ENCODE assay signal across 16 cellular contexts in the genomic region with DNA sequence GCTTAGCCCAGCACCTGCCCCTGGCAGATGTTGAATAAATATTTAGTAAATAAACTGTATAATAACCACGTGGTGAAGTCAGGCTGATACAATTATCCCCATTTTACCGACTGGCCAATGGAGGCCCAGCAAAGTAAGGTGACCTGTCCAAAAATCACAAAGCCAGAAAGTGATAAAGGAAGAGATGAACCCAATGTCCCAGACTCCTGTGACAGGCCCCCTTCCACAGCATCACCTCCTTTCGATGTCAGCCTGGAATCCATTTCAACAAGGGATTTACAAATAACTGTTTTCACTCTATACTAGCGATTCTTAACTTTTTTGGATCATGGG. TPM values are rescaled to one million over a fixed set of nuclear protein-coding genes. Genes with fewer than 3 reads are reported as not detected.
"Had no signal": no experiment of that assay in that cellular context is flagged by ENCODE, and none has a peak within 500 bp of the region (broad histone marks: within the 10 kb centered on the region; RNA-seq: fewer than 3 reads in every experiment).

No MANE protein-coding gene starts in this region.

- H3K27ac Mint-ChIP-seq: activated CD4-positive, alpha-beta T cell treated with anti-CD3 and anti-CD28 coated beads for 36 hours; activated naive CD4-positive, alpha-beta T cell treated with anti-CD3 and anti-CD28 coated beads, Interleukin-2, amount 50 U/mL, for 24 hours; brain had no signal

- H3K36me3 ChIP-seq: right atrium auricular region, transverse colon had no signal

- H3K9me3 Mint-ChIP-seq: activated naive CD4-positive, alpha-beta T cell treated with anti-CD3 and anti-CD28 coated beads, Interleukin-2, amount 50 U/mL, for 24 hours had no signal

- H3K4me1 Mint-ChIP-seq: activated naive CD4-positive, alpha-beta T cell treated with anti-CD3 and anti-CD28 coated beads, Interleukin-2, amount 50 U/mL, for 24 hours had no signal

- DNase-seq: activated CD4-positive, alpha-beta memory T cell treated with anti-CD3 and anti-CD28 coated beads, Interleukin-2, amount 10 ng/mL, durations not matched to agents 7 days and 5 days; activated CD8-positive, alpha-beta memory T cell treated with anti-CD3 and anti-CD28 coated beads, Interleukin-2, amount 50 U/mL, for 48 hours; activated effector memory CD4-positive, alpha-beta T cell treated with Interleukin-2 at 50 U/mL for 16 hours; amygdala; kidney; small intestine; substantia nigra; T1000; transverse colon had no signal

- H3K4me1 ChIP-seq: parathyroid adenoma, right atrium auricular region, transverse colon had no signal

- H3K4me3 Mint-ChIP-seq: activated CD4-positive, alpha-beta memory T cell treated with anti-CD3 and anti-CD28 coated beads, Interleukin-2, amount 10 ng/mL, durations not matched to agents 7 days and 5 days; activated CD4-positive, alpha-beta T cell treated with anti-CD3 and anti-CD28 coated beads for 36 hours; activated naive CD4-positive, alpha-beta T cell treated with anti-CD3 and anti-CD28 coated beads, Interleukin-2, amount 50 U/mL, for 24 hours; brain had no signal

- H2AFZ ChIP-seq: hepatocyte, parathyroid adenoma had no signal

- H3K4me3 ChIP-seq: hepatocyte, right atrium auricular region, transverse colon had no signal

- H3K4me2 ChIP-seq: hepatocyte had no signal

- H3K27me3 ChIP-seq: right atrium auricular region had no signal

- H3K79me2 ChIP-seq: hepatocyte, parathyroid adenoma had no signal

- H3K27ac ChIP-seq: hepatocyte, parathyroid adenoma, right atrium auricular region, transverse colon had no signal

- H3K9ac ChIP-seq: parathyroid adenoma had no signal

- H3K9me3 ChIP-seq: right atrium auricular region, transverse colon had no signal

- FAIRE-seq: kidney, small intestine had no signal

- H3K27me3 Mint-ChIP-seq: activated CD4-positive, alpha-beta memory T cell treated with anti-CD3 and anti-CD28 coated beads, Interleukin-2, amount 10 ng/mL, durations not matched to agents 7 days and 5 days had no signal

RNA-seq across cellular contexts. Expression of a gene that starts 5.5 kb away (rescaled TPM):
- total RNA-seq: activated CD4-positive, alpha-beta memory T cell treated with anti-CD3 and anti-CD28 coated beads, Interleukin-2, amount 10 ng/mL, durations not matched to agents 7 days and 5 days; epithelial cell of proximal tubule had no signal
